8 cellular contexts compared by ENCODE assay signal in the genomic region with DNA sequence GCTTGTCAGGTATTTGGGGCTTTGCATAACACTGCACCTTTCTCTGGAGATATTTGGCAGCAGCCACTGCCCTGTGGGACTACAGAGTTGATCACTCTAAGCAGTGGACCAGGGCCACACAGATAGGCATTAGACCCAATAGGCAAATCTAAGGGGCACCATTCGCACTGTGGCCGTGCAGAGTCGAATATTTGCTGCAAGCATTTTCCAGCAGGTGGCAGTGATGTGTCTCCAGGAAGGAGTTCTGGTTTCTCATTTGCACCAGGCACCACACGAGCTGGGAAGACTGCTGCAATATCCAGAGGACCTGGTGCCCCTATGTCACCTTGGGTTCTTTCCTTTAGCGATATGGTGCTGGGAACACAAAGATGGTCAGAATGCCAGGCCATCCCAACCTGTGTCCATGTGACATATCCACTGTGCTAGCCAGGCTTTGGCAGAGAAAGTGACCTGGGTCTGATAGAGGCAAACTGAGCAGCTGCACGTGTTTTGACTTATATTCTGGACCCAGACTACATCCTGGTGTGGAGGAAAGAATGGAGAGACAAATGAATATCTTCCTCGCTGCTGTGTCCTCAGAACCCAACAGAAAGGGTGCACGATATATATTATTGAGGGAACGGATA.
DNase-seq lines count a peak whose midpoint lies in the region; ATAC-seq and TF ChIP-seq lines count a peak whose summit lies in the region.

No MANE protein-coding gene starts in this region.

- ATAC-seq in activated CD8-positive, alpha-beta T cell treated with anti-CD3 and anti-CD28 coated beads, Interleukin-2, amount 10 ng/mL, durations not matched to agents 7 days and 5 days = no peak
- ATAC-seq in right cardiac atrium (peak; percentile 40 to 48), GM19328 (IDR thresholded peaks at IDR 0.05; ENCODE audit: unreplicated experiment) (no peak), HG02938 (IDR thresholded peaks at IDR 0.05; ENCODE audit: unreplicated experiment) (no peak)

- POLR2A ChIA-PET in activated CD8-positive, alpha-beta T cell treated with anti-CD3 and anti-CD28 coated beads, Interleukin-2, amount 10 ng/mL, durations not matched to agents 7 days and 5 days (lab: Charles Lee) = no interaction called here

- no peaks in the 10 kb centered on the region for H3K27me3 Mint-ChIP-seq in activated CD8-positive, alpha-beta T cell treated with anti-CD3 and anti-CD28 coated beads, Interleukin-2, amount 10 ng/mL, durations not matched to agents 7 days and 5 days (ENCODE audit: low read depth)

- no peaks in the 10 kb centered on the region for H3K9me3 ChIP-seq in right cardiac atrium (ENCODE audit: control insufficient read depth, low read length)

- WGBS in right cardiac atrium = 51% methylated on average over 9 of the region's 9 CpGs

- H3K4me1 ChIP-seq in right cardiac atrium (ENCODE audit: control insufficient read depth, insufficient read depth, low read length) = no peaks in the 10 kb centered on the region

- CTCF ChIA-PET in activated CD8-positive, alpha-beta T cell treated with anti-CD3 and anti-CD28 coated beads, Interleukin-2, amount 10 ng/mL, durations not matched to agents 7 days and 5 days (lab: Charles Lee) = interaction anchor here (1.2 kb wide), 1 partner anchor 237 kb away, joined by 6 read pairs; no protein-coding TSS in a partner anchor

- no peaks in the 10 kb centered on the region for H3K9me3 Mint-ChIP-seq in activated CD8-positive, alpha-beta T cell treated with anti-CD3 and anti-CD28 coated beads, Interleukin-2, amount 10 ng/mL, durations not matched to agents 7 days and 5 days (ENCODE audit: insufficient read depth)

- no peaks in the 10 kb centered on the region for H3K36me3 Mint-ChIP-seq in activated CD8-positive, alpha-beta T cell treated with anti-CD3 and anti-CD28 coated beads, Interleukin-2, amount 10 ng/mL, durations not matched to agents 7 days and 5 days (ENCODE audit: low read depth)

- no peak for TF ChIP-seq POLR2A in NB4 (IDR thresholded peaks at IDR 0.05; ENCODE audit: extremely low read depth, insufficient read length)

- no peak overlapping the region for H3K27ac ChIP-seq in right cardiac atrium (ENCODE audit: low read length)

- no peak overlapping the region for H3K4me3 ChIP-seq in NB4 (ENCODE audit: low read depth, low read length)
- no peak overlapping the region for H3K4me3 ChIP-seq in right cardiac atrium (ENCODE audit: low read length)

- H3K27ac Mint-ChIP-seq in activated CD8-positive, alpha-beta T cell treated with anti-CD3 and anti-CD28 coated beads, Interleukin-2, amount 10 ng/mL, durations not matched to agents 7 days and 5 days = no peak overlapping the region

- no peaks in the 10 kb centered on the region for H3K27me3 ChIP-seq in right cardiac atrium (ENCODE audit: control insufficient read depth, insufficient read depth)

- no peak overlapping the region for H3K4me3 Mint-ChIP-seq in activated CD8-positive, alpha-beta T cell treated with anti-CD3 and anti-CD28 coated beads, Interleukin-2, amount 10 ng/mL, durations not matched to agents 7 days and 5 days

- TF ChIP-seq CTCF in NB4 (IDR thresholded peaks at IDR 0.05; ENCODE audit: low read depth, low read length) = peak; percentile 67

- intact Hi-C loops in right cardiac atrium (cut with DNase I) = loop anchor here in 3 of 4 donors (5.0 to 10.0 kb wide), 3 partner anchors 181 to 238 kb away; no protein-coding TSS in a partner anchor

- peak; percentile 58 for DNase-seq in activated CD8-positive, alpha-beta memory T cell treated with anti-CD3 and anti-CD28 coated beads for 24 hours
- no peak for DNase-seq in activated CD8-positive, alpha-beta memory T cell treated with anti-CD3 and anti-CD28 coated beads, Interleukin-2, amount 50 U/mL, for 4 hours
- peak; percentile 54 for DNase-seq in NB4 (ENCODE audit: low read depth)
- DNase-seq in activated CD8-positive, alpha-beta T cell treated with anti-CD3 and anti-CD28 coated beads, Interleukin-2, amount 10 ng/mL, durations not matched to agents 7 days and 5 days = peak; percentile 39
- peak; percentile 19 to 56 (median 51) for DNase-seq in right cardiac atrium
- DNase-seq in stimulated activated CD4-positive, alpha-beta T cell treated with anti-CD3 and anti-CD28 coated beads, Interleukin-2, amount 100 ng/mL, for 48 hours = peak; percentile 7 to 16

- H3K4me1 Mint-ChIP-seq in activated CD8-positive, alpha-beta T cell treated with anti-CD3 and anti-CD28 coated beads, Interleukin-2, amount 10 ng/mL, durations not matched to agents 7 days and 5 days (ENCODE audit: low read depth) = no peaks in the 10 kb centered on the region

Comparison
In these comparisons a context has a peak if more than half of its experiments do, and no peak if none do; other contexts are left out.
1. ATAC-seq: peak in right cardiac atrium (2 of 2); none in activated CD8-positive, alpha-beta T cell treated with anti-CD3 and anti-CD28 coated beads, Interleukin-2, amount 10 ng/mL, durations not matched to agents 7 days and 5 days (single experiment), GM19328 (single experiment) and HG02938 (single experiment).